ENCODE assay signal across 34 cellular contexts in genomic region chr22:31378123-31378522, GRCh38. TPM values are rescaled to one million over a fixed set of nuclear protein-coding genes. Genes with fewer than 3 reads are reported as not detected.
A peak's percentile ranks its signal among the peaks of the same experiment; 100 is the strongest.
DNase-seq lines count a peak whose midpoint lies in the region; ATAC-seq, FAIRE-seq and TF ChIP-seq lines count a peak whose summit lies in the region.
"Had no signal": no experiment of that assay in that cellular context is flagged by ENCODE, and none has a peak within 500 bp of the region (broad histone marks: within the 10 kb centered on the region; RNA-seq: fewer than 3 reads in every experiment).

No MANE protein-coding gene starts in this region.

- H3K4me3 ChIP-seq in AG09309 (ENCODE audit: control insufficient read depth, low read depth, low read length) (no peak overlapping the region), IMR-90 (ENCODE audit: insufficient read depth, low read depth, low read length) (no peak overlapping the region), endothelial cell of umbilical vein (replicated peaks in 1 of 3; ENCODE audit: insufficient read depth in 1 of 3, low read depth in 1 of 3, low read length in 3 of 3) (no peak overlapping the region)
- H3K4me3 ChIP-seq: A549, BLaER1, body of pancreas, gastrocnemius medialis, SJCRH30, stomach, transverse colon had no signal

- no peak overlapping the region for H3K4me3 Mint-ChIP-seq in activated CD4-positive, alpha-beta memory T cell treated with anti-CD3 and anti-CD28 coated beads, Interleukin-2, amount 10 ng/mL, durations not matched to agents 7 days and 5 days
- H3K4me3 Mint-ChIP-seq: activated CD8-positive, alpha-beta T cell treated with anti-CD3 and anti-CD28 coated beads, Interleukin-2, amount 10 ng/mL, durations not matched to agents 7 days and 5 days; activated naive CD8-positive, alpha-beta T cell treated with anti-CD3 and anti-CD28 coated beads, Interleukin-2, amount 10 ng/mL, durations not matched to agents 7 days and 5 days had no signal

- no peak overlapping the region for H3K4ac ChIP-seq in IMR-90 (ENCODE audit: low read depth, low read length)

- H2AFZ ChIP-seq in IMR-90 (replicated peaks; ENCODE audit: low read length, poor library complexity) (no peak overlapping the region), endothelial cell of umbilical vein (ENCODE audit: low read depth, low read length) (no peak overlapping the region)

- no CpG with 5 or more reads among the region's 3 CpGs for WGBS in IMR-90 (ENCODE audit: extremely low coverage in 2 of 2, insufficient read length in 1 of 2), 2 experiments

- dilution Hi-C loops in IMR-90 (cut with HindIII; ENCODE audit: low sequenced_read_pairs, unreplicated experiment) = no loop called here
- dilution Hi-C loops in endothelial cell of umbilical vein (cut with MboI; ENCODE audit: extremely low pct_ligation_motif_present, low sequenced_read_pairs) = no loop called here

- H2AK5ac ChIP-seq in IMR-90 (ENCODE audit: low read depth, low read length) = no peak overlapping the region

- H3K79me1 ChIP-seq in IMR-90 (ENCODE audit: low read depth in 1 of 2, low read length in 2 of 2) = no peaks in the 10 kb centered on the region

- no peak for FAIRE-seq in endothelial cell of umbilical vein (lab: Jason Lieb, UNC)
- FAIRE-seq: A549, colon, RCC 7860, small intestine had no signal

- no peak overlapping the region for H2BK15ac ChIP-seq in IMR-90 (ENCODE audit: low read depth, low read length)

- H4K8ac ChIP-seq in IMR-90 (ENCODE audit: low read depth in 2 of 2, low read length in 2 of 2) = no peak overlapping the region

- CTCF ChIA-PET in IMR-90 (lab: Yijun Ruan, JAX) (no interaction called here), endothelial cell of umbilical vein (lab: Charles Lee) (interaction anchor here (0.6 to 1.5 kb wide), 4 partner anchors 10 to 33 kb away, joined by 3 to 4 read pairs (median 4); no protein-coding TSS in a partner anchor)
- CTCF ChIA-PET in activated CD4-positive, alpha-beta memory T cell treated with anti-CD3 and anti-CD28 coated beads, Interleukin-2, amount 10 ng/mL, durations not matched to agents 7 days and 5 days (lab: Charles Lee) = interaction anchor here (0.7 kb wide), 1 partner anchor 10 kb away, joined by 3 read pairs; no protein-coding TSS in a partner anchor

- no peak overlapping the region for H2BK5ac ChIP-seq in IMR-90 (ENCODE audit: low read depth, low read length, poor library complexity, severe bottlenecking)

- no peaks in the 10 kb centered on the region for H3K79me2 ChIP-seq in endothelial cell of umbilical vein (ENCODE audit: control insufficient read depth, insufficient read depth, low read length)

- H3K4me2 ChIP-seq in IMR-90 (ENCODE audit: low read depth, low read length) (no peak overlapping the region; the same call in 1 of the 2 replicates), endothelial cell of umbilical vein (ENCODE audit: insufficient read depth, low read length) (no peak overlapping the region)
- H3K4me2 ChIP-seq: A549, BLaER1 had no signal

- H3K27ac Mint-ChIP-seq in activated CD4-positive, alpha-beta memory T cell treated with anti-CD3 and anti-CD28 coated beads, Interleukin-2, amount 10 ng/mL, durations not matched to agents 7 days and 5 days = no peak overlapping the region
- H3K27ac Mint-ChIP-seq: activated CD8-positive, alpha-beta T cell treated with anti-CD3 and anti-CD28 coated beads, Interleukin-2, amount 10 ng/mL, durations not matched to agents 7 days and 5 days; activated naive CD8-positive, alpha-beta T cell treated with anti-CD3 and anti-CD28 coated beads, Interleukin-2, amount 10 ng/mL, durations not matched to agents 7 days and 5 days had no signal

- no peak overlapping the region for H3K14ac ChIP-seq in IMR-90 (replicated peaks; ENCODE audit: low read depth, low read length)

- no peaks in the 10 kb centered on the region for H4K20me1 ChIP-seq in IMR-90 (ENCODE audit: insufficient read depth, low read length)
- H4K20me1 ChIP-seq in endothelial cell of umbilical vein (replicated peaks; ENCODE audit: control insufficient read depth, extremely low read depth, insufficient read depth, low read length) = no peaks in the 10 kb centered on the region
- H4K20me1 ChIP-seq: BLaER1 had no signal

- no TSS peak for BruUV-seq in IMR-90 (replicated peaks; lab: Mats Ljungman, UMichigan)
- BruUV-seq in endothelial cell of umbilical vein (replicated peaks; lab: Mats Ljungman, UMichigan) = no TSS peak

- H3K18ac ChIP-seq in IMR-90 (ENCODE audit: low read depth, low read length) = no peak overlapping the region

- no peak overlapping the region for H2BK120ac ChIP-seq in IMR-90 (ENCODE audit: low read depth, low read length)

- ATAC-seq in IMR-90 (ENCODE audit: low read depth) (peak; percentile 76), GM21619 (IDR thresholded peaks at IDR 0.05; ENCODE audit: unreplicated experiment) (no peak), HG03439 (IDR thresholded peaks at IDR 0.05; ENCODE audit: unreplicated experiment) (no peak)
- ATAC-seq: A549; activated CD8-positive, alpha-beta T cell treated with anti-CD3 and anti-CD28 coated beads, Interleukin-2, amount 10 ng/mL, durations not matched to agents 7 days and 5 days; body of pancreas; gastrocnemius medialis; left lobe of liver had no signal

- in situ Hi-C loops in IMR-90 (cut with MboI; ENCODE audit: low sequenced_read_pairs) = no loop called here

- no peaks in the 10 kb centered on the region for H3K9me1 ChIP-seq in IMR-90 (ENCODE audit: insufficient read depth, low read length)
- no peaks in the 10 kb centered on the region for H3K9me1 ChIP-seq in endothelial cell of umbilical vein (replicated peaks; ENCODE audit: control insufficient read depth, extremely low read depth, insufficient read depth, low read length)

- no peaks in the 10 kb centered on the region for H3K9me3 Mint-ChIP-seq in activated CD4-positive, alpha-beta memory T cell treated with anti-CD3 and anti-CD28 coated beads, Interleukin-2, amount 10 ng/mL, durations not matched to agents 7 days and 5 days
- H3K9me3 Mint-ChIP-seq: activated naive CD8-positive, alpha-beta T cell treated with anti-CD3 and anti-CD28 coated beads, Interleukin-2, amount 10 ng/mL, durations not matched to agents 7 days and 5 days had no signal

- intact Hi-C loops in IMR-90 (cut with micrococcal nuclease) (no loop called here), endothelial cell of umbilical vein (cut with micrococcal nuclease) (no loop called here)

- TF ChIP-seq RAD21 in IMR-90 (IDR thresholded peaks at IDR 0.05; ENCODE audit: low read length) = no peak

- H3K4me1 ChIP-seq in IMR-90 (ENCODE audit: control insufficient read depth, insufficient read depth, low read length) (no peaks in the 10 kb centered on the region), endothelial cell of umbilical vein (ENCODE audit: control insufficient read depth, extremely low read depth, insufficient read depth, low read length) (no peaks in the 10 kb centered on the region)
- H3K4me1 ChIP-seq: A549, BLaER1, body of pancreas, gastrocnemius medialis, SJCRH30, stomach, transverse colon had no signal

- no peak overlapping the region for H3K23ac ChIP-seq in IMR-90 (ENCODE audit: low read depth, low read length)

- POLR2A ChIA-PET in IMR-90 (lab: Charles Lee; ENCODE audit: unreplicated experiment) = no interaction called here
- POLR2A ChIA-PET in endothelial cell of umbilical vein (lab: Charles Lee) = no interaction called here
- POLR2A ChIA-PET in activated CD4-positive, alpha-beta memory T cell treated with anti-CD3 and anti-CD28 coated beads, Interleukin-2, amount 10 ng/mL, durations not matched to agents 7 days and 5 days (lab: Charles Lee) = interaction anchor here (1.6 kb wide), 1 partner anchor 20 kb away, joined by 4 read pairs; no protein-coding TSS in a partner anchor

- H3K27me3 ChIP-seq in IMR-90 (ENCODE audit: control insufficient read depth, insufficient read depth, low read length) (peaks cover 2% of the 10 kb centered on the region), endothelial cell of umbilical vein (ENCODE audit: control insufficient read depth in 2 of 2, insufficient read depth in 2 of 2, low read length in 2 of 2) (peaks cover 0 to 7% of the 10 kb centered on the region in 2 experiments)
- H3K27me3 ChIP-seq: BLaER1, body of pancreas, gastrocnemius medialis, SJCRH30, stomach, transverse colon had no signal

- H4K5ac ChIP-seq in IMR-90 (ENCODE audit: low read depth, low read length) = no peak overlapping the region

- no peak overlapping the region for H3K56ac ChIP-seq in IMR-90 (ENCODE audit: extremely low read depth, insufficient read depth, low read length)

- no peak overlapping the region for H4K91ac ChIP-seq in IMR-90 (ENCODE audit: insufficient read depth, low read depth, low read length)

- peak overlapping the region; percentile 22 for H2AK9ac ChIP-seq in IMR-90 (replicated peaks; ENCODE audit: low read depth, low read length, poor library complexity)

- no peak overlapping the region for H2BK20ac ChIP-seq in IMR-90 (ENCODE audit: low read depth, low read length)

- TF ChIP-seq POLR2A in IMR-90 (IDR thresholded peaks at IDR 0.05; ENCODE audit: low read depth, low read length) (no peak), endothelial cell of umbilical vein (IDR thresholded peaks at IDR 0.05; ENCODE audit: low read depth, low read length) (no peak)

- no peak overlapping the region for H3K27ac ChIP-seq in IMR-90 (ENCODE audit: insufficient read depth, low read length)
- H3K27ac ChIP-seq in endothelial cell of umbilical vein (ENCODE audit: insufficient read depth, low read depth, low read length) = no peak overlapping the region
- H3K27ac ChIP-seq: A549, BLaER1, body of pancreas, gastrocnemius medialis, HL-60, SJCRH30, stomach, transverse colon had no signal

- H3K9me3 ChIP-seq in IMR-90 (ENCODE audit: control insufficient read depth, insufficient read depth, low read length) (no peaks in the 10 kb centered on the region), endothelial cell of umbilical vein (replicated peaks; ENCODE audit: control insufficient read depth, insufficient read depth, low read length) (no peaks in the 10 kb centered on the region)
- H3K9me3 ChIP-seq: A549, BLaER1, body of pancreas, gastrocnemius medialis, SJCRH30, stomach, transverse colon had no signal

- TF ChIP-seq CTCF in AG09309 (IDR thresholded peaks at IDR 0.05; ENCODE audit: control insufficient read depth, insufficient read depth, low read depth, low read length, missing control alignments) = no peak
- TF ChIP-seq CTCF in IMR-90 (conservative IDR thresholded peaks at IDR 0.05; ENCODE audit: low read depth, low read length) = no peak
- no peak for TF ChIP-seq CTCF in endothelial cell of umbilical vein (IDR thresholded peaks at IDR 0.05; ENCODE audit: extremely low read depth in 1 of 2, insufficient read depth in 1 of 2, low read depth in 1 of 2, low read length in 2 of 2)

- H3K4me1 Mint-ChIP-seq in activated CD4-positive, alpha-beta memory T cell treated with anti-CD3 and anti-CD28 coated beads, Interleukin-2, amount 10 ng/mL, durations not matched to agents 7 days and 5 days = peaks cover 5% of the 10 kb centered on the region
- H3K4me1 Mint-ChIP-seq: activated naive CD8-positive, alpha-beta T cell treated with anti-CD3 and anti-CD28 coated beads, Interleukin-2, amount 10 ng/mL, durations not matched to agents 7 days and 5 days had no signal

- H3K27me3 Mint-ChIP-seq in activated CD4-positive, alpha-beta memory T cell treated with anti-CD3 and anti-CD28 coated beads, Interleukin-2, amount 10 ng/mL, durations not matched to agents 7 days and 5 days = peaks cover 1% of the 10 kb centered on the region

- peak; percentile 39 for DNase-seq in AG09309 (ENCODE audit: low read depth)
- peak; percentile 31 for DNase-seq in IMR-90
- DNase-seq in endothelial cell of umbilical vein (ENCODE audit: low read depth, low spot score) = peak; percentile 33
- peak; percentile 56 for DNase-seq in iris pigment epithelial cell (ENCODE audit: low read depth)
- DNase-seq in activated CD4-positive, CD25-positive, alpha-beta regulatory T cell (lab: John Stamatoyannopoulos, UW) = no peak
- no peak for DNase-seq in activated CD4-positive, alpha-beta memory T cell treated with anti-CD3 and anti-CD28 coated beads, Interleukin-2, amount 10 ng/mL, durations not matched to agents 7 days and 5 days
- DNase-seq: activated CD4-positive, alpha-beta T cell treated with anti-CD3 and anti-CD28 coated beads for 1 hour; activated CD8-positive, alpha-beta T cell treated with anti-CD3 and anti-CD28 coated beads, Interleukin-2, amount 10 ng/mL, durations not matched to agents 7 days and 5 days; activated effector memory CD4-positive, alpha-beta T cell treated with anti-CD3 and anti-CD28 coated beads, Interleukin-2, amount 50 U/mL, for 16 hours; activated naive CD8-positive, alpha-beta T cell treated with anti-CD3 and anti-CD28 coated beads, Interleukin-2, amount 10 ng/mL, durations not matched to agents 7 days and 5 days; body of pancreas; DMS53; effector memory CD4-positive, alpha-beta T cell; erythroblast; gastrocnemius medialis; HCEC 1CT; hippocampal formation; NCI-H1436 treated with DMSO at 0.1 percent for 48 hours; NCI-H345; NCI-H748 treated with DMSO at 0.1 percent for 48 hours; nucleus accumbens; SJCRH30; small intestine; stimulated activated CD8-positive, alpha-beta memory T cell treated with anti-CD3 and anti-CD28 coated beads, Interleukin-4, amount 100 ng/mL, for 48 hours; stomach; transverse colon had no signal

- H3K36me3 ChIP-seq in IMR-90 (ENCODE audit: control insufficient read depth, insufficient read depth, low read length) (no peaks in the 10 kb centered on the region), endothelial cell of umbilical vein (ENCODE audit: control insufficient read depth in 2 of 2, extremely low read depth in 1 of 2, insufficient read depth in 2 of 2, low read length in 2 of 2) (no peaks in the 10 kb centered on the region)
- H3K36me3 ChIP-seq: BLaER1, gastrocnemius medialis, SJCRH30, stomach, transverse colon had no signal

- no peak overlapping the region for H3K9ac ChIP-seq in IMR-90 (ENCODE audit: low read depth, low read length)
- no peak overlapping the region for H3K9ac ChIP-seq in endothelial cell of umbilical vein (replicated peaks; ENCODE audit: extremely low read depth, insufficient read depth, low read length)
- H3K9ac ChIP-seq: BLaER1 had no signal

- no peaks in the 10 kb centered on the region for H3K36me3 Mint-ChIP-seq in activated CD4-positive, alpha-beta memory T cell treated with anti-CD3 and anti-CD28 coated beads, Interleukin-2, amount 10 ng/mL, durations not matched to agents 7 days and 5 days (ENCODE audit: low read depth)
- H3K36me3 Mint-ChIP-seq: activated naive CD8-positive, alpha-beta T cell treated with anti-CD3 and anti-CD28 coated beads, Interleukin-2, amount 10 ng/mL, durations not matched to agents 7 days and 5 days had no signal

RNA-seq across cellular contexts. Expression of gene DRG1, which starts 21.3 kb away (rescaled TPM):
- 141 and 156 TPM in 2 replicates for total RNA-seq in IMR-90 (2012; rRNA removed)
- polyA plus RNA-seq in IMR-90 (2012; rRNA removed) = 52.7 and 54.8 TPM in 2 replicates
- 19.3 and 25.3 TPM in 2 replicates for polyA plus RNA-seq in IMR-90 (2012; cell fraction: cytosol; rRNA removed)
- polyA plus RNA-seq in IMR-90 (2012; cell fraction: nucleus; rRNA removed; ENCODE audit: low replicate concordance) = 7.0 and 33.3 TPM in 2 replicates
- 51.6 and 65.1 TPM in 2 replicates for total RNA-seq in endothelial cell of umbilical vein
- polyA plus RNA-seq in endothelial cell of umbilical vein = 30.6 and 37.7 TPM in 2 replicates
- polyA plus RNA-seq in endothelial cell of umbilical vein (2011; cell fraction: cytosol; rRNA removed) = 59.1 and 63.9 TPM in 2 replicates
- polyA plus RNA-seq in endothelial cell of umbilical vein (2011; cell fraction: nucleus; rRNA removed) = 37.1 and 39.9 TPM in 2 replicates
- polyA plus RNA-seq in endothelial cell of umbilical vein (2012) = 53.3 and 75.5 TPM in 2 replicates
- 52.2 and 64.2 TPM in 2 replicates for polyA minus RNA-seq in endothelial cell of umbilical vein
- polyA minus RNA-seq in endothelial cell of umbilical vein (2011; cell fraction: cytosol; rRNA and poly(A)+ RNA removed) = 49.9 TPM
- polyA minus RNA-seq in endothelial cell of umbilical vein (2011; cell fraction: nucleus; rRNA and poly(A)+ RNA removed) = 22.8 and 45.4 TPM in 2 replicates
- total RNA-seq in activated CD4-positive, alpha-beta memory T cell treated with anti-CD3 and anti-CD28 coated beads, Interleukin-2, amount 10 ng/mL, durations not matched to agents 7 days and 5 days = 10 to 100 TPM; 73.4 to 86.4 TPM

RNA-seq across cellular contexts. Expression of gene PATZ1, which starts 32.0 kb away (rescaled TPM):
- total RNA-seq in IMR-90 (2012; rRNA removed) = 6.4 and 6.5 TPM in 2 replicates
- polyA plus RNA-seq in IMR-90 (2012; rRNA removed) = 9.2 and 10.5 TPM in 2 replicates
- 6.3 and 9.1 TPM in 2 replicates for polyA plus RNA-seq in IMR-90 (2012; cell fraction: cytosol; rRNA removed)
- polyA plus RNA-seq in IMR-90 (2012; cell fraction: nucleus; rRNA removed; ENCODE audit: low replicate concordance) = 10.8 and 17.0 TPM in 2 replicates
- 22.9 and 23.7 TPM in 2 replicates for total RNA-seq in endothelial cell of umbilical vein
- 19.7 and 20.5 TPM in 2 replicates for polyA plus RNA-seq in endothelial cell of umbilical vein
- polyA plus RNA-seq in endothelial cell of umbilical vein (2011; cell fraction: cytosol; rRNA removed) = 14.7 and 14.8 TPM in 2 replicates
- polyA plus RNA-seq in endothelial cell of umbilical vein (2011; cell fraction: nucleus; rRNA removed) = 21.5 and 24.5 TPM in 2 replicates
- 14.9 TPM in 2 replicates for polyA plus RNA-seq in endothelial cell of umbilical vein (2012)
- 30.2 TPM in 2 replicates for polyA minus RNA-seq in endothelial cell of umbilical vein
- polyA minus RNA-seq in endothelial cell of umbilical vein (2011; cell fraction: cytosol; rRNA and poly(A)+ RNA removed) = 20.6 TPM
- 15.8 and 20.4 TPM in 2 replicates for polyA minus RNA-seq in endothelial cell of umbilical vein (2011; cell fraction: nucleus; rRNA and poly(A)+ RNA removed)
- 10 to 100 TPM; 18.6 to 19.5 TPM for total RNA-seq in activated CD4-positive, alpha-beta memory T cell treated with anti-CD3 and anti-CD28 coated beads, Interleukin-2, amount 10 ng/mL, durations not matched to agents 7 days and 5 days

Comparison
In these comparisons a context has a peak if more than half of its experiments do, and no peak if none do; other contexts are left out.
1. DNase-seq: peak in AG09309 (single experiment), IMR-90 (single experiment), endothelial cell of umbilical vein (single experiment) and iris pigment epithelial cell (single experiment); none in activated CD4-positive, CD25-positive, alpha-beta regulatory T cell (0 of 4) and activated CD4-positive, alpha-beta memory T cell treated with anti-CD3 and anti-CD28 coated beads, Interleukin-2, amount 10 ng/mL, durations not matched to agents 7 days and 5 days (single experiment).